ENCODE assay signal across 11 cellular contexts in genomic region chr6:167491403-167492095, GRCh38.
"Had no signal": no experiment of that assay in that cellular context is flagged by ENCODE, and none has a peak within 500 bp of the region (broad histone marks: within the 10 kb centered on the region; RNA-seq: fewer than 3 reads in every experiment).

No MANE protein-coding gene starts in this region.

- H3K9me3 ChIP-seq: SK-N-SH had no signal

- ATAC-seq: stimulated activated naive CD8-positive, alpha-beta T cell treated with anti-CD3 and anti-CD28 coated beads, Interleukin-15, Interleukin-2, amounts not matched to agents 100 U/mL and 50 U/mL, for 24 hours; T-cell had no signal

- DNase-seq: activated CD4-positive, alpha-beta T cell treated with anti-CD3 and anti-CD28 coated beads, Interleukin-2, amount 50 U/mL, for 4 hours; activated CD4-positive, CD25-positive, alpha-beta regulatory T cell treated with anti-CD3 and anti-CD28 coated beads, Interleukin-2, amount 50 U/mL, for 72 hours; activated naive CD4-positive, alpha-beta T cell treated with Interleukin-2 at 50 U/mL for 16 hours; activated T-cell treated with anti-CD3 and anti-CD28 coated beads for 4 hours; erythroblast; kidney; SK-N-SH; stimulated activated CD4-positive, alpha-beta T cell treated with anti-CD3 and anti-CD28 coated beads, Interleukin-4, amount 100 ng/mL, for 24 hours; stimulated activated naive CD8-positive, alpha-beta T cell treated with anti-CD3 and anti-CD28 coated beads, Interleukin-15, Interleukin-2, amounts not matched to agents 100 U/mL and 50 U/mL, for 24 hours; T-cell; T-helper 9 cell had no signal
